In genomic region chr9:75912951-75913350, GRCh38 we compare ENCODE assay signal across 23 cellular contexts.
"Had no signal": no experiment of that assay in that cellular context is flagged by ENCODE, and none has a peak within 500 bp of the region (broad histone marks: within the 10 kb centered on the region; RNA-seq: fewer than 3 reads in every experiment).

No MANE protein-coding gene starts in this region.

- H3K27ac ChIP-seq: cardiac muscle cell, epithelial cell of prostate, gastroesophageal sphincter, lower lobe of right lung, psoas muscle, right atrium auricular region, stomach, suprapubic skin, tibial nerve had no signal

- H3K9me3 Mint-ChIP-seq: activated naive CD4-positive, alpha-beta T cell treated with anti-CD3 and anti-CD28 coated beads, Interleukin-2, amount 10 ng/mL, durations not matched to agents 7 days and 5 days; activated T-cell treated with anti-CD3 and anti-CD28 coated beads, Interleukin-2, amount 50 U/mL, for 4 hours; naive thymus-derived CD4-positive, alpha-beta T cell; T-helper 1 cell treated with Interleukin-12 subunit alpha and Interleukin-12 subunit beta and Interleukin-4 antibody, amounts not matched to agents 30 μg/mL and 1 μg/mL, for 36 hours had no signal

- H3K4me3 Mint-ChIP-seq: activated naive CD4-positive, alpha-beta T cell treated with anti-CD3 and anti-CD28 coated beads, Interleukin-2, amount 10 ng/mL, durations not matched to agents 7 days and 5 days; activated naive CD8-positive, alpha-beta T cell treated with anti-CD3 and anti-CD28 coated beads, Interleukin-2, amount 50 U/mL, for 24 hours; activated T-cell treated with anti-CD3 and anti-CD28 coated beads, Interleukin-2, amount 50 U/mL, for 4 hours; stimulated activated memory B cell treated with anti-CD40 and anti-IgM and Interleukin-4, amounts not matched to agents 10 μg/mL and 1 μg/mL and 100 μg/mL, for 72 hours; T-helper 1 cell treated with Interleukin-12 subunit alpha and Interleukin-12 subunit beta and Interleukin-4 antibody, amounts not matched to agents 30 μg/mL and 1 μg/mL, for 36 hours had no signal

- DNase-seq: activated CD4-positive, alpha-beta T cell treated with anti-CD3 and anti-CD28 coated beads for 4 hours; activated CD4-positive, alpha-beta T cell treated with anti-CD3 and anti-CD28 coated beads, Interleukin-2, amount 50 U/mL, for 48 hours; activated CD4-positive, CD25-positive, alpha-beta regulatory T cell; activated CD8-positive, alpha-beta memory T cell treated with anti-CD3 and anti-CD28 coated beads, Interleukin-2, amount 50 U/mL, for 48 hours; activated naive CD4-positive, alpha-beta T cell treated with anti-CD3 and anti-CD28 coated beads, Interleukin-2, amount 10 ng/mL, durations not matched to agents 7 days and 5 days; activated naive CD8-positive, alpha-beta T cell treated with anti-CD3 and anti-CD28 coated beads, Interleukin-2, amount 50 U/mL, for 24 hours; activated T-cell treated with anti-CD3 and anti-CD28 coated beads, Interleukin-2, amount 50 U/mL, for 4 hours; head of caudate nucleus; kidney; lower lobe of right lung; naive thymus-derived CD4-positive, alpha-beta T cell; psoas muscle; stimulated activated CD4-positive, alpha-beta T cell treated with anti-CD3 and anti-CD28 coated beads, Interleukin-2, amount 100 ng/mL, for 24 hours; stomach had no signal

- H3K4me1 ChIP-seq: lower lobe of right lung, psoas muscle, right atrium auricular region, suprapubic skin had no signal

- H3K36me3 ChIP-seq: cardiac muscle cell, gastroesophageal sphincter, lower lobe of right lung, right atrium auricular region, stomach, suprapubic skin, tibial nerve had no signal

- H3K9me3 ChIP-seq: gastroesophageal sphincter, lower lobe of right lung, psoas muscle, right atrium auricular region, stomach, suprapubic skin, tibial nerve had no signal

- ATAC-seq: activated naive CD8-positive, alpha-beta T cell treated with anti-CD3 and anti-CD28 coated beads, Interleukin-2, amount 50 U/mL, for 24 hours; activated T-cell treated with anti-CD3 and anti-CD28 coated beads, Interleukin-2, amount 50 U/mL, for 4 hours; gastroesophageal sphincter; left lobe of liver; lower lobe of right lung; naive thymus-derived CD4-positive, alpha-beta T cell; psoas muscle; stimulated activated memory B cell treated with anti-CD40 and anti-IgM and Interleukin-4, amounts not matched to agents 10 μg/mL and 1 μg/mL and 100 μg/mL, for 72 hours had no signal

- H3K36me3 Mint-ChIP-seq: activated naive CD4-positive, alpha-beta T cell treated with anti-CD3 and anti-CD28 coated beads, Interleukin-2, amount 10 ng/mL, durations not matched to agents 7 days and 5 days; stimulated activated memory B cell treated with anti-CD40 and anti-IgM and Interleukin-4, amounts not matched to agents 10 μg/mL and 1 μg/mL and 100 μg/mL, for 72 hours had no signal

- H3K27ac Mint-ChIP-seq: activated naive CD4-positive, alpha-beta T cell treated with anti-CD3 and anti-CD28 coated beads, Interleukin-2, amount 10 ng/mL, durations not matched to agents 7 days and 5 days; activated naive CD8-positive, alpha-beta T cell treated with anti-CD3 and anti-CD28 coated beads, Interleukin-2, amount 50 U/mL, for 24 hours; stimulated activated memory B cell treated with anti-CD40 and anti-IgM and Interleukin-4, amounts not matched to agents 10 μg/mL and 1 μg/mL and 100 μg/mL, for 72 hours; T-helper 1 cell treated with Interleukin-12 subunit alpha and Interleukin-12 subunit beta and Interleukin-4 antibody, amounts not matched to agents 30 μg/mL and 1 μg/mL, for 36 hours had no signal

- H3K27me3 Mint-ChIP-seq: activated naive CD4-positive, alpha-beta T cell treated with anti-CD3 and anti-CD28 coated beads, Interleukin-2, amount 10 ng/mL, durations not matched to agents 7 days and 5 days; activated naive CD8-positive, alpha-beta T cell treated with anti-CD3 and anti-CD28 coated beads, Interleukin-2, amount 50 U/mL, for 24 hours; naive thymus-derived CD4-positive, alpha-beta T cell; stimulated activated memory B cell treated with anti-CD40 and anti-IgM and Interleukin-4, amounts not matched to agents 10 μg/mL and 1 μg/mL and 100 μg/mL, for 72 hours had no signal

- H3K27me3 ChIP-seq: cardiac muscle cell, gastroesophageal sphincter, right atrium auricular region, stomach, suprapubic skin, tibial nerve had no signal

- H3K4me3 ChIP-seq: cardiac muscle cell, gastroesophageal sphincter, lower lobe of right lung, psoas muscle, right atrium auricular region, stomach, suprapubic skin, tibial nerve had no signal

- H3K4me1 Mint-ChIP-seq: activated naive CD4-positive, alpha-beta T cell treated with anti-CD3 and anti-CD28 coated beads, Interleukin-2, amount 10 ng/mL, durations not matched to agents 7 days and 5 days; stimulated activated memory B cell treated with anti-CD40 and anti-IgM and Interleukin-4, amounts not matched to agents 10 μg/mL and 1 μg/mL and 100 μg/mL, for 72 hours had no signal
